In genomic region chr10:57657164-57657765, GRCh38 we compare ENCODE assay signal across 8 cellular contexts.
A peak's percentile ranks its signal among the peaks of the same experiment; 100 is the strongest.
DNase-seq lines count a peak whose midpoint lies in the region; ATAC-seq, FAIRE-seq and TF ChIP-seq lines count a peak whose summit lies in the region.

No MANE protein-coding gene starts in this region.

- in situ Hi-C loops in G401 (cut with HindIII; ENCODE audit: low sequenced_read_pairs): no loop called here
- in situ Hi-C loops in IMR-90 (cut with MboI; ENCODE audit: low sequenced_read_pairs): no loop called here

- no peak overlapping the region for H2BK5ac ChIP-seq in IMR-90 (ENCODE audit: low read depth, low read length, poor library complexity, severe bottlenecking)

- ATAC-seq in IMR-90 (ENCODE audit: low read depth): 0 out of 2 replicates have a peak, but pooled peaks have one; percentile 46

- H3K27me3 ChIP-seq in IMR-90 (ENCODE audit: control insufficient read depth, insufficient read depth, low read length): no peaks in the 10 kb centered on the region
- H3K27me3 ChIP-seq in SJSA1 (replicated peaks): no peaks in the 10 kb centered on the region; the same call in 1 of the 2 replicates
- H3K27me3 ChIP-seq in endothelial cell of umbilical vein (ENCODE audit: control insufficient read depth in 2 of 2, insufficient read depth in 2 of 2, low read length in 2 of 2): no peaks in the 10 kb centered on the region

- intact Hi-C loops in IMR-90 (cut with micrococcal nuclease) (loop anchor here (5.0 kb wide), 1 partner anchor 320 kb away; no protein-coding TSS in a partner anchor), endothelial cell of umbilical vein (cut with micrococcal nuclease) (no loop called here)

- TF ChIP-seq RAD21 in IMR-90 (IDR thresholded peaks at IDR 0.05; ENCODE audit: low read length): peak; percentile 70

- no peak overlapping the region for H3K4me2 ChIP-seq in IMR-90 (ENCODE audit: low read depth, low read length)
- no peak overlapping the region for H3K4me2 ChIP-seq in endothelial cell of umbilical vein (ENCODE audit: insufficient read depth, low read length)

- H2AFZ ChIP-seq in IMR-90 (replicated peaks; ENCODE audit: low read length, poor library complexity): no peak overlapping the region
- no peak overlapping the region for H2AFZ ChIP-seq in endothelial cell of umbilical vein (ENCODE audit: low read depth, low read length)

- no peak overlapping the region for H2BK20ac ChIP-seq in IMR-90 (ENCODE audit: low read depth, low read length)

- no peaks in the 10 kb centered on the region for H4K20me1 ChIP-seq in IMR-90 (ENCODE audit: insufficient read depth, low read length)
- H4K20me1 ChIP-seq in endothelial cell of umbilical vein (replicated peaks; ENCODE audit: control insufficient read depth, extremely low read depth, insufficient read depth, low read length): no peaks in the 10 kb centered on the region

- H3K27ac ChIP-seq in 22Rv1: no peak overlapping the region
- no peak overlapping the region for H3K27ac ChIP-seq in IMR-90 (ENCODE audit: insufficient read depth, low read length)
- no peak overlapping the region for H3K27ac ChIP-seq in SJSA1
- no peak overlapping the region for H3K27ac ChIP-seq in endothelial cell of umbilical vein (ENCODE audit: insufficient read depth, low read depth, low read length)

- no peak overlapping the region for H2AK5ac ChIP-seq in IMR-90 (ENCODE audit: low read depth, low read length)

- H3K14ac ChIP-seq in IMR-90 (replicated peaks; ENCODE audit: low read depth, low read length): no peak overlapping the region

- H3K56ac ChIP-seq in IMR-90 (ENCODE audit: extremely low read depth, insufficient read depth, low read length): no peak overlapping the region

- H3K9me1 ChIP-seq in IMR-90 (ENCODE audit: insufficient read depth, low read length): no peaks in the 10 kb centered on the region
- no peaks in the 10 kb centered on the region for H3K9me1 ChIP-seq in endothelial cell of umbilical vein (replicated peaks; ENCODE audit: control insufficient read depth, extremely low read depth, insufficient read depth, low read length)

- H3K4me1 ChIP-seq in IMR-90 (ENCODE audit: control insufficient read depth, insufficient read depth, low read length) (no peaks in the 10 kb centered on the region), SJSA1 (replicated peaks) (no peaks in the 10 kb centered on the region), endothelial cell of umbilical vein (ENCODE audit: control insufficient read depth, extremely low read depth, insufficient read depth, low read length) (no peaks in the 10 kb centered on the region)

- FAIRE-seq in endothelial cell of umbilical vein (lab: Jason Lieb, UNC): peak; percentile 31

- CTCF ChIA-PET in IMR-90 (lab: Yijun Ruan, JAX) (interaction anchor here (0.6 to 1.3 kb wide), 8 partner anchors 8 to 411 kb away, joined by 3 to 5 read pairs (median 3); no protein-coding TSS in a partner anchor), endothelial cell of umbilical vein (lab: Charles Lee) (no interaction called here)

- H4K91ac ChIP-seq in IMR-90 (ENCODE audit: insufficient read depth, low read depth, low read length): no peak overlapping the region

- H3K9ac ChIP-seq in IMR-90 (ENCODE audit: low read depth, low read length) (no peak overlapping the region), endothelial cell of umbilical vein (replicated peaks; ENCODE audit: extremely low read depth, insufficient read depth, low read length) (no peak overlapping the region)

- H3K4me3 ChIP-seq in IMR-90 (ENCODE audit: insufficient read depth, low read depth, low read length) (no peak overlapping the region), SJSA1 (no peak overlapping the region), endothelial cell of umbilical vein (replicated peaks in 1 of 3; ENCODE audit: insufficient read depth in 1 of 3, low read depth in 1 of 3, low read length in 3 of 3) (no peak overlapping the region)

- no peak overlapping the region for H4K5ac ChIP-seq in IMR-90 (ENCODE audit: low read depth, low read length)

- peak; percentile 24 for DNase-seq in G401 (ENCODE audit: low spot score)
- peak; percentile 35 for DNase-seq in H4 (ENCODE audit: low spot score)
- peak; percentile 39 for DNase-seq in IMR-90
- peak; percentile 39 to 44 for DNase-seq in SJSA1 (ENCODE audit: low read depth in 1 of 2, low spot score in 2 of 2)
- peak; percentile 18 for DNase-seq in endothelial cell of umbilical vein (ENCODE audit: low read depth, low spot score)
- peak; percentile 41 for DNase-seq in mucosa of gallbladder (ENCODE audit: low spot score)
- DNase-seq in activated gamma-delta T cell treated with Interleukin-2 at 50 U/mL for 16 hours: no peak

- no peaks in the 10 kb centered on the region for H3K79me1 ChIP-seq in IMR-90 (ENCODE audit: low read depth in 1 of 2, low read length in 2 of 2)

- H3K9me3 ChIP-seq in IMR-90 (ENCODE audit: control insufficient read depth, insufficient read depth, low read length): no peaks in the 10 kb centered on the region
- H3K9me3 ChIP-seq in SJSA1 (replicated peaks): no peaks in the 10 kb centered on the region
- H3K9me3 ChIP-seq in endothelial cell of umbilical vein (replicated peaks; ENCODE audit: control insufficient read depth, insufficient read depth, low read length): no peaks in the 10 kb centered on the region

- H2AK9ac ChIP-seq in IMR-90 (replicated peaks; ENCODE audit: low read depth, low read length, poor library complexity): no peak overlapping the region

- dilution Hi-C loops in IMR-90 (cut with HindIII; ENCODE audit: low sequenced_read_pairs, unreplicated experiment): no loop called here
- dilution Hi-C loops in endothelial cell of umbilical vein (cut with MboI; ENCODE audit: extremely low pct_ligation_motif_present, low sequenced_read_pairs): no loop called here

- no peak overlapping the region for H4K8ac ChIP-seq in IMR-90 (ENCODE audit: low read depth in 2 of 2, low read length in 2 of 2)

- no peak overlapping the region for H2BK120ac ChIP-seq in IMR-90 (ENCODE audit: low read depth, low read length)

- H3K36me3 ChIP-seq in IMR-90 (ENCODE audit: control insufficient read depth, insufficient read depth, low read length): no peaks in the 10 kb centered on the region
- H3K36me3 ChIP-seq in SJSA1: no peaks in the 10 kb centered on the region
- H3K36me3 ChIP-seq in endothelial cell of umbilical vein (ENCODE audit: control insufficient read depth in 2 of 2, extremely low read depth in 1 of 2, insufficient read depth in 2 of 2, low read length in 2 of 2): no peaks in the 10 kb centered on the region

- no peaks in the 10 kb centered on the region for H3K79me2 ChIP-seq in endothelial cell of umbilical vein (ENCODE audit: control insufficient read depth, insufficient read depth, low read length)

- H3K23ac ChIP-seq in IMR-90 (ENCODE audit: low read depth, low read length): no peak overlapping the region

- BruUV-seq in IMR-90 (replicated peaks; lab: Mats Ljungman, UMichigan) (no TSS peak), endothelial cell of umbilical vein (replicated peaks; lab: Mats Ljungman, UMichigan) (no TSS peak)

- H3K4ac ChIP-seq in IMR-90 (ENCODE audit: low read depth, low read length): no peak overlapping the region

- POLR2A ChIA-PET in IMR-90 (lab: Charles Lee; ENCODE audit: unreplicated experiment): no interaction called here
- POLR2A ChIA-PET in endothelial cell of umbilical vein (lab: Charles Lee): no interaction called here

- H3K18ac ChIP-seq in IMR-90 (ENCODE audit: low read depth, low read length): no peak overlapping the region

- no CpG with 5 or more reads among the region's 5 CpGs for WGBS in IMR-90 (ENCODE audit: extremely low coverage in 2 of 2, insufficient read length in 1 of 2), 2 experiments

- TF ChIP-seq POLR2A in IMR-90 (IDR thresholded peaks at IDR 0.05; ENCODE audit: low read depth, low read length) (no peak), endothelial cell of umbilical vein (IDR thresholded peaks at IDR 0.05; ENCODE audit: low read depth, low read length) (no peak)

- TF ChIP-seq CTCF in 22Rv1 (IDR thresholded peaks at IDR 0.05) (peak; percentile 90), IMR-90 (conservative IDR thresholded peaks at IDR 0.05; ENCODE audit: low read depth, low read length) (peak; percentile 66), endothelial cell of umbilical vein (IDR thresholded peaks at IDR 0.05; ENCODE audit: extremely low read depth in 1 of 2, insufficient read depth in 1 of 2, low read depth in 1 of 2, low read length in 2 of 2) (peak; percentile 49 to 53)

- no peak overlapping the region for H2BK15ac ChIP-seq in IMR-90 (ENCODE audit: low read depth, low read length)

TF ChIP-seq in IMR-90, 13 proteins besides CTCF, POLR2A, EP300 and RAD21:
- peak; percentile 39 for TF ChIP-seq SMC3 (IDR thresholded peaks at IDR 0.05; ENCODE audit: low read depth, low read length)
- TF ChIP-seq FOS (IDR thresholded peaks at IDR 0.05; ENCODE audit: low read depth, low read length): no peak
- TF ChIP-seq RFX5 (IDR thresholded peaks at IDR 0.05; ENCODE audit: low read depth, low read length): no peak
- no peak for TF ChIP-seq NFE2L2 (IDR thresholded peaks at IDR 0.05; ENCODE audit: low read depth, low read length)
- TF ChIP-seq MAFK (IDR thresholded peaks at IDR 0.05; ENCODE audit: low read depth, low read length): no peak

TF ChIP-seq in endothelial cell of umbilical vein, 7 proteins besides CTCF, POLR2A, EP300 and RAD21:
- no peak for TF ChIP-seq GATA2 (IDR thresholded peaks at IDR 0.05; ENCODE audit: insufficient read depth, insufficient read length, low read depth, low read length)
- TF ChIP-seq POLR2AphosphoS5 (IDR thresholded peaks at IDR 0.05; ENCODE audit: insufficient read depth, low read depth, low read length): no peak
- no peak for TF ChIP-seq EZH2 (IDR thresholded peaks at IDR 0.05; ENCODE audit: borderline replicate concordance, low read depth, low read length, severe bottlenecking)
- TF ChIP-seq MAX (IDR thresholded peaks at IDR 0.05; ENCODE audit: insufficient read depth, insufficient read length): no peak
- TF ChIP-seq JUN (IDR thresholded peaks at IDR 0.05; ENCODE audit: borderline replicate concordance, insufficient read depth, insufficient read length, low read depth): no peak
- TF ChIP-seq MYC (IDR thresholded peaks at IDR 0.05; ENCODE audit: low read depth, low read length): no peak
- no peak for TF ChIP-seq FOS (IDR thresholded peaks at IDR 0.05; ENCODE audit: borderline replicate concordance, insufficient read depth, low read length)
